In the genomic region with DNA sequence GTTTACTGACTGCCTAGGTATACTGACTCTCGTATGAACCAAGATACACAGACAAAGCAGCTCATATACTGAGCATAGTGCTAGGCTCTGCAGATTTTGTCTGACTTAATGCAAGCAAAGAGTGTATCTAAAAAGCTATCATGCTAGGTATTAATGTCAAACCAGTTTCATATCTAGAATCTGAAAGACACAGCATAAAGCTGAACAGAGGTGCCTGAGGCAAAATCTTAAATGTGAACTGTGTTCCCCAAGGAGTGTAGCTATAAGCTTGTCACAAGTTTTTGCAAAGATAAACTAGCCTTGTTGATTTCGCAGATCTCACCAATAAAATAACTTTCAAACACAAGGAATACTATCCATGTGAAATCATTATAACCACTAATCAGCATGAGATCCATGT, we compare ENCODE assay signal across 18 cellular contexts. TPM values are rescaled to one million over a fixed set of nuclear protein-coding genes. Genes with fewer than 3 reads are reported as not detected.
DNase-seq lines count a peak whose midpoint lies in the region; ATAC-seq and TF ChIP-seq lines count a peak whose summit lies in the region.
"Had no signal": no experiment of that assay in that cellular context is flagged by ENCODE, and none has a peak within 500 bp of the region (broad histone marks: within the 10 kb centered on the region; RNA-seq: fewer than 3 reads in every experiment).

No MANE protein-coding gene starts in this region.

- H3K9me3 ChIP-seq in CD4-positive, alpha-beta T cell (ENCODE audit: control insufficient read depth, low read length), result no peaks in the 10 kb centered on the region
- H3K9me3 ChIP-seq in HEK293 (ENCODE audit: control insufficient read depth, insufficient read depth, low read depth, low read length) (no peaks in the 10 kb centered on the region), esophagus muscularis mucosa (no peaks in the 10 kb centered on the region), testis (no peaks in the 10 kb centered on the region)
- H3K9me3 ChIP-seq: heart left ventricle, suprapubic skin had no signal

- peaks cover 94% of the 10 kb centered on the region for H3K4me1 Mint-ChIP-seq in CD4-positive, alpha-beta T cell (ENCODE audit: low read depth)
- peaks cover 43% of the 10 kb centered on the region for H3K4me1 Mint-ChIP-seq in activated T-helper 17 cell treated with anti-CD3 and anti-CD28 coated beads, Interleukin-2, amount 50 U/mL, for 72 hours
- H3K4me1 Mint-ChIP-seq in natural killer cell, result peaks cover 76 to 79% of the 10 kb centered on the region in 2 donors

- H3K27ac Mint-ChIP-seq in CD4-positive, alpha-beta T cell, result peak overlapping the region; percentile 75
- no peak overlapping the region for H3K27ac Mint-ChIP-seq in activated T-helper 17 cell treated with anti-CD3 and anti-CD28 coated beads, Interleukin-2, amount 50 U/mL, for 72 hours
- no peak overlapping the region for H3K27ac Mint-ChIP-seq in natural killer cell

- DNase-seq in CD4-positive, alpha-beta T cell, result no peak
- no peak for DNase-seq in natural killer cell
- DNase-seq in kidney tubule cell (ENCODE audit: low spot score), result no peak
- DNase-seq in esophagus muscularis mucosa (ENCODE audit: extremely low spot score), result no peak
- DNase-seq in T1000 (lab: John Stamatoyannopoulos, UW), result no peak
- DNase-seq in testis, result no peak
- DNase-seq: activated T-cell treated with anti-CD3 and anti-CD28 coated beads, Interleukin-2, amount 50 U/mL, for 1 hour; AML-193; amniotic stem cell; central memory CD4-positive, alpha-beta T cell; effector memory CD4-positive, alpha-beta T cell; heart left ventricle; mammary epithelial cell; naive B cell; stimulated activated CD4-positive, alpha-beta T cell treated with anti-CD3 and anti-CD28 coated beads, Interleukin-2, amount 100 ng/mL, for 48 hours had no signal

- no peak for TF ChIP-seq CTCF in CD4-positive, alpha-beta T cell (IDR thresholded peaks at IDR 0.05)
- no peak for TF ChIP-seq CTCF in HEK293 (tag by site-specific recombination; IDR thresholded peaks at IDR 0.05)
- no peak for TF ChIP-seq CTCF in natural killer cell (IDR thresholded peaks at IDR 0.05)
- TF ChIP-seq CTCF in esophagus muscularis mucosa (IDR thresholded peaks at IDR 0.05), result no peak
- no peak for TF ChIP-seq CTCF in testis (IDR thresholded peaks at IDR 0.05)

- no peak for ATAC-seq in CD4-positive, alpha-beta T cell (ENCODE audit: poor library complexity)
- ATAC-seq in activated T-helper 17 cell treated with anti-CD3 and anti-CD28 coated beads, Interleukin-2, amount 50 U/mL, for 72 hours (replicated peaks), result no peak
- ATAC-seq in natural killer cell, result no peak
- ATAC-seq: heart left ventricle had no signal

- H3K36me3 Mint-ChIP-seq in CD4-positive, alpha-beta T cell (ENCODE audit: low read depth), result peaks cover 8% of the 10 kb centered on the region
- peaks cover 3% of the 10 kb centered on the region for H3K36me3 Mint-ChIP-seq in activated T-helper 17 cell treated with anti-CD3 and anti-CD28 coated beads, Interleukin-2, amount 50 U/mL, for 72 hours (ENCODE audit: low read depth)
- no peaks in the 10 kb centered on the region for H3K36me3 Mint-ChIP-seq in natural killer cell

- 94% methylated on average over 2 of the region's 2 CpGs for WGBS in esophagus muscularis mucosa
- 85 to 86% methylated on average over 2 of the region's 2 CpGs for WGBS in testis, 2 donors

- POLR2A ChIA-PET in CD4-positive, alpha-beta T cell (lab: Charles Lee), result interaction anchor here (1.4 to 2.4 kb wide), 4 partner anchors 8 to 71 kb away, joined by 5 to 13 read pairs (median 6); a partner anchor contains a TSS
- POLR2A ChIA-PET in HEK293 (lab: Yijun Ruan, JAX), result no interaction called here

- TF ChIP-seq EP300 in esophagus muscularis mucosa (IDR thresholded peaks at IDR 0.05), result no peak

- TF ChIP-seq POLR2A in esophagus muscularis mucosa (IDR thresholded peaks at IDR 0.05; ENCODE audit: low read depth) (no peak), testis (IDR thresholded peaks at IDR 0.05) (no peak)

- intact Hi-C loops in CD4-positive, alpha-beta T cell (cut with DNase I, micrococcal nuclease), result loop anchor here in 1 of 2 experiments (1.0 kb wide), 1 partner anchor 8 kb away; no protein-coding TSS in a partner anchor
- intact Hi-C loops in natural killer cell (cut with micrococcal nuclease) (loop anchor here (2.0 kb wide), 1 partner anchor 19 kb away; no protein-coding TSS in a partner anchor), esophagus muscularis mucosa (cut with DNase I) (no loop called here), testis (cut with DNase I; ENCODE audit: low total_unique reads) (no loop called here)

- CTCF ChIA-PET in CD4-positive, alpha-beta T cell (lab: Charles Lee), result interaction anchor here (1.5 to 2.0 kb wide), 2 partner anchors 16 to 71 kb away, joined by 3 to 6 read pairs; no protein-coding TSS in a partner anchor
- CTCF ChIA-PET in HEK293 (lab: Yijun Ruan, JAX), result no interaction called here

- no peak overlapping the region for H3K27ac ChIP-seq in CD4-positive, alpha-beta T cell (ENCODE audit: low read depth, low read length)
- H3K27ac ChIP-seq in HEK293 (ENCODE audit: extremely low read depth, low read depth, low read length), result no peak overlapping the region
- H3K27ac ChIP-seq in esophagus muscularis mucosa (replicated peaks in 1 of 4), result no peak overlapping the region
- H3K27ac ChIP-seq in testis, result no peak overlapping the region
- H3K27ac ChIP-seq: heart left ventricle, suprapubic skin had no signal

- H3K36me3 ChIP-seq in HEK293 (ENCODE audit: control insufficient read depth in 2 of 2, insufficient read depth in 1 of 2, low read length in 2 of 2) (no peaks in the 10 kb centered on the region), esophagus muscularis mucosa (no peaks in the 10 kb centered on the region), testis (ENCODE audit: low read depth, missing control alignments) (no peaks in the 10 kb centered on the region)
- H3K36me3 ChIP-seq: heart left ventricle, suprapubic skin had no signal

- H3K4me1 ChIP-seq in HEK293 (ENCODE audit: control insufficient read depth, insufficient read depth, low read length) (peaks cover 9% of the 10 kb centered on the region; the same call in 1 of the 2 replicates), esophagus muscularis mucosa (peaks cover 29 to 42% (median 37%) of the 10 kb centered on the region in 4 donors), testis (no peaks in the 10 kb centered on the region)

- no peak overlapping the region for H3K4me3 Mint-ChIP-seq in CD4-positive, alpha-beta T cell
- peak overlapping the region; percentile 28 for H3K4me3 Mint-ChIP-seq in activated T-helper 17 cell treated with anti-CD3 and anti-CD28 coated beads, Interleukin-2, amount 50 U/mL, for 72 hours
- peak overlapping the region; percentile 69 for H3K4me3 Mint-ChIP-seq in natural killer cell

- H3K9me3 Mint-ChIP-seq in CD4-positive, alpha-beta T cell, result no peaks in the 10 kb centered on the region
- H3K9me3 Mint-ChIP-seq in activated T-helper 17 cell treated with anti-CD3 and anti-CD28 coated beads, Interleukin-2, amount 50 U/mL, for 72 hours, result no peaks in the 10 kb centered on the region
- H3K9me3 Mint-ChIP-seq in natural killer cell, result no peaks in the 10 kb centered on the region
- H3K9me3 Mint-ChIP-seq: naive B cell had no signal

- no peaks in the 10 kb centered on the region for H3K27me3 ChIP-seq in CD4-positive, alpha-beta T cell (ENCODE audit: control insufficient read depth, insufficient read depth, low read length)
- H3K27me3 ChIP-seq in esophagus muscularis mucosa, result no peaks in the 10 kb centered on the region
- no peaks in the 10 kb centered on the region for H3K27me3 ChIP-seq in testis
- H3K27me3 ChIP-seq: heart left ventricle, suprapubic skin had no signal

- no peaks in the 10 kb centered on the region for H3K27me3 Mint-ChIP-seq in CD4-positive, alpha-beta T cell
- H3K27me3 Mint-ChIP-seq in activated T-helper 17 cell treated with anti-CD3 and anti-CD28 coated beads, Interleukin-2, amount 50 U/mL, for 72 hours, result no peaks in the 10 kb centered on the region
- no peaks in the 10 kb centered on the region for H3K27me3 Mint-ChIP-seq in natural killer cell (ENCODE audit: low read depth in 2 of 2)
- H3K27me3 Mint-ChIP-seq: naive B cell had no signal

- H3K4me3 ChIP-seq in HEK293 (ENCODE audit: low read depth, low read length) (no peak overlapping the region), esophagus muscularis mucosa (no peak overlapping the region), testis (no peak overlapping the region)
- H3K4me3 ChIP-seq: heart left ventricle, suprapubic skin had no signal

TF ChIP-seq in HEK293, 187 proteins besides CTCF, POLR2A, EP300 and RAD21 (continues in another document):
- TF ChIP-seq, protein P1, sequence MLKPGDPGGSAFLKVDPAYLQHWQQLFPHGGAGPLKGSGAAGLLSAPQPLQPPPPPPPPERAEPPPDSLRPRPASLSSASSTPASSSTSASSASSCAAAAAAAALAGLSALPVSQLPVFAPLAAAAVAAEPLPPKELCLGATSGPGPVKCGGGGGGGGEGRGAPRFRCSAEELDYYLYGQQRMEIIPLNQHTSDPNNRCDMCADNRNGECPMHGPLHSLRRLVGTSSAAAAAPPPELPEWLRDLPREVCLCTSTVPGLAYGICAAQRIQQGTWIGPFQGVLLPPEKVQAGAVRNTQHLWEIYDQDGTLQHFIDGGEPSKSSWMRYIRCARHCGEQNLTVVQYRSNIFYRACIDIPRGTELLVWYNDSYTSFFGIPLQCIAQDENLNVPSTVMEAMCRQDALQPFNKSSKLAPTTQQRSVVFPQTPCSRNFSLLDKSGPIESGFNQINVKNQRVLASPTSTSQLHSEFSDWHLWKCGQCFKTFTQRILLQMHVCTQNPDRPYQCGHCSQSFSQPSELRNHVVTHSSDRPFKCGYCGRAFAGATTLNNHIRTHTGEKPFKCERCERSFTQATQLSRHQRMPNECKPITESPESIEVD (tag by site-specific recombination; IDR thresholded peaks at IDR 0.05), result 0 out of 2 replicates have a peak, but pooled peaks have one; percentile 35
- TF ChIP-seq TRIM28 (IDR thresholded peaks at IDR 0.05; ENCODE audit: borderline replicate concordance, low read length), result no peak
- TF ChIP-seq ZNF366 (tag by site-specific recombination; conservative IDR thresholded peaks at IDR 0.05), result no peak
- no peak for TF ChIP-seq ZNF132 (tag by site-specific recombination; IDR thresholded peaks at IDR 0.05; ENCODE audit: borderline replicate concordance)
- no peak for TF ChIP-seq ZNF169 (tag by site-specific recombination; IDR thresholded peaks at IDR 0.05)

RNA-seq across cellular contexts. Expression of a gene that starts 18.1 kb away (rescaled TPM):
- total RNA-seq in CD4-positive, alpha-beta T cell, result 100 to 1,000 TPM; 240 to 252 TPM
- 100 to 1,000 TPM; 123 to 142 TPM for total RNA-seq in activated T-helper 17 cell treated with anti-CD3 and anti-CD28 coated beads, Interleukin-2, amount 50 U/mL, for 72 hours
- total RNA-seq in natural killer cell (100 to 1,000 TPM; 507 to 626 (median 526) TPM), esophagus muscularis mucosa (100 to 1,000 TPM; 112 to 158 (median 135) TPM), testis (100 to 1,000 TPM; 117 to 142 TPM)
- 100 TPM for polyA plus RNA-seq in testis (ENCODE audit: insufficient read depth, low read depth, low replicate concordance)
